ENCODE assay signal across 14 cellular contexts in the genomic region with DNA sequence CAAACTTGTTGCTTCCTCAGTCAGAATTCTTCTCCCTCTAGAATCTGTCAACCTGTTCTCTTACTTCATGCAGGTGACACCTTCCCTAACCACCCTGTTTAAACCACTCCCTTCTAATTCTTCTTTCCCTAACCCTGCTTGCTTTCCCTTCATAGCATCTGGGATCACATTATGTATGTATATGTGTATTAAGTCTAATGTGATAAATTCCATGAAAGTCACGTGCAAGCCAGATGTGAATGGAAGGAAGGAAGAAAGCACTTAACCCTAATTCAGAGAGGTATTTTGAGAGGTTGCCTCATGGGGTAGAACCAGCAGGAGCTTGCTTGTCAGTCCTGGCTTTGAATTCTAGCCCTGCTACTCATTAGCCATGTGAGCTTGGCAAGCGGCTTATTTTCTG.
A peak's percentile ranks its signal among the peaks of the same experiment; 100 is the strongest.
DNase-seq lines count a peak whose midpoint lies in the region; ATAC-seq and TF ChIP-seq lines count a peak whose summit lies in the region.
"Had no signal": no experiment of that assay in that cellular context is flagged by ENCODE, and none has a peak within 500 bp of the region (broad histone marks: within the 10 kb centered on the region; RNA-seq: fewer than 3 reads in every experiment).

No MANE protein-coding gene starts in this region.

- H3K36me3 ChIP-seq in aorta (ENCODE audit: control insufficient read depth in 1 of 2, insufficient read depth in 2 of 2, low read length in 1 of 2): no peaks in the 10 kb centered on the region
- H3K36me3 ChIP-seq in spleen: no peaks in the 10 kb centered on the region

- peak; percentile 24 for DNase-seq in NCI-H510A treated with DMSO at 0.1 percent for 48 hours (lab: John Stamatoyannopoulos, UW)
- no peak for DNase-seq in NCI-H510A (lab: John Stamatoyannopoulos, UW)
- DNase-seq in NCI-H69 (lab: John Stamatoyannopoulos, UW): peak; percentile 68
- peak; percentile 98 for DNase-seq in iPS DF 4.7 (ENCODE audit: extremely low read depth, low spot score)
- DNase-seq in aorta: no peak
- no peak for DNase-seq in stimulated activated CD4-positive, alpha-beta T cell treated with anti-CD3 and anti-CD28 coated beads, Interleukin-15, amount 100 ng/mL, for 24 hours
- no peak for DNase-seq in spleen
- DNase-seq in NCI-H1048 (lab: John Stamatoyannopoulos, UW): no peak
- DNase-seq: AML-193, DMS153, KBM-7, NCI-H1694, NCI-H226, PC-9 had no signal

- H3K27me3 ChIP-seq in aorta (ENCODE audit: control insufficient read depth in 1 of 2, insufficient read depth in 2 of 2, low read length in 1 of 2): no peaks in the 10 kb centered on the region
- no peaks in the 10 kb centered on the region for H3K27me3 ChIP-seq in spleen (replicated peaks in 1 of 7)

- H3K4me1 ChIP-seq in aorta (ENCODE audit: control insufficient read depth in 1 of 2, insufficient read depth in 2 of 2, low read length in 2 of 2): no peaks in the 10 kb centered on the region
- no peaks in the 10 kb centered on the region for H3K4me1 ChIP-seq in spleen

- TF ChIP-seq CTCF in spleen (IDR thresholded peaks at IDR 0.05 in 8 of 11, conservative IDR thresholded peaks at IDR 0.05 in 3 of 11): no peak

- no peak for TF ChIP-seq POLR2A in spleen (IDR thresholded peaks at IDR 0.05)

- no peak overlapping the region for H3K4me3 ChIP-seq in aorta (ENCODE audit: low read length in 2 of 2)
- H3K4me3 ChIP-seq in spleen: no peak overlapping the region
- H3K4me3 ChIP-seq: PC-9 had no signal

- H3K27ac ChIP-seq in aorta (ENCODE audit: low read depth in 1 of 2, low read length in 2 of 2) (no peak overlapping the region), spleen (no peak overlapping the region)
- H3K27ac ChIP-seq: PC-9 had no signal

- peak; percentile 46 for ATAC-seq in aorta (ENCODE audit: low FRiP score)

- H3K9me3 ChIP-seq in aorta (ENCODE audit: control insufficient read depth, low read length) (no peaks in the 10 kb centered on the region), spleen (peaks cover 0 to under 1% (median 0%) of the 10 kb centered on the region in 8 donors)

- intact Hi-C loops in aorta (cut with DNase I): no loop called here
- intact Hi-C loops in spleen (cut with DNase I; ENCODE audit: low total_unique reads): no loop called here

- 92 to 93% methylated on average over 2 of the region's 2 CpGs for WGBS in aorta, 2 donors
- WGBS in spleen, 5 donors: 39 to 69% (median 63%) methylated on average over 2 of the region's 2 CpGs

Comparison
In these comparisons a context has a peak if more than half of its experiments do, and no peak if none do; other contexts are left out.
1. DNase-seq: peak in NCI-H510A treated with DMSO at 0.1 percent for 48 hours (single experiment), NCI-H69 (single experiment) and iPS DF 4.7 (single experiment); none in NCI-H510A (single experiment), aorta (0 of 2), stimulated activated CD4-positive, alpha-beta T cell treated with anti-CD3 and anti-CD28 coated beads, Interleukin-15, amount 100 ng/mL, for 24 hours (single experiment), spleen (single experiment) and NCI-H1048 (single experiment).